In the genomic region with DNA sequence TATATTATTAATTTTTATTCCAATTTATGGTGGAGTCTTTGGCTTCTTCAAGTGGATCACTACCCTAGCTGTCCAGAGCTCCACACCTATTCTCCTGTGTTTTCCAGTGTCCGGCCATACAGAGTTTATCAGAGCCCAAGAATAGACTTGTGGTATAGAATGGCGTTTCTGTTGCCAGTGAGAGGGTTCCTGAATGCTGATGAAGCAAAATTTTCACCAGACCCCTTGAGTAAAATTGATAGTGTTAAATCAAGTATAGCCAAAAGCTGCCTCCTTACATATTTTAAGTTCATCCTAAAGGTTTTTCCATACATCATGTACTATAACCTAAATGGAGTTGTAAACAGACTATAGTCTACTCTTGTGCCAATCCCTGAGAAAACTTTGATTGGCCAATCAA, we compare ENCODE assay signal across 6 cellular contexts.
"Had no signal": no experiment of that assay in that cellular context is flagged by ENCODE, and none has a peak within 500 bp of the region (broad histone marks: within the 10 kb centered on the region; RNA-seq: fewer than 3 reads in every experiment).

No MANE protein-coding gene starts in this region.

- H3K4me3 ChIP-seq: GM12878 had no signal

- DNase-seq: GDM1, GF-D8 had no signal

- ATAC-seq: GM12878 had no signal

- FAIRE-seq: G401.6, GM12878, GM12891, GM12892 had no signal
